Comparison of ENCODE assay signal across 8 cellular contexts in the genomic region with DNA sequence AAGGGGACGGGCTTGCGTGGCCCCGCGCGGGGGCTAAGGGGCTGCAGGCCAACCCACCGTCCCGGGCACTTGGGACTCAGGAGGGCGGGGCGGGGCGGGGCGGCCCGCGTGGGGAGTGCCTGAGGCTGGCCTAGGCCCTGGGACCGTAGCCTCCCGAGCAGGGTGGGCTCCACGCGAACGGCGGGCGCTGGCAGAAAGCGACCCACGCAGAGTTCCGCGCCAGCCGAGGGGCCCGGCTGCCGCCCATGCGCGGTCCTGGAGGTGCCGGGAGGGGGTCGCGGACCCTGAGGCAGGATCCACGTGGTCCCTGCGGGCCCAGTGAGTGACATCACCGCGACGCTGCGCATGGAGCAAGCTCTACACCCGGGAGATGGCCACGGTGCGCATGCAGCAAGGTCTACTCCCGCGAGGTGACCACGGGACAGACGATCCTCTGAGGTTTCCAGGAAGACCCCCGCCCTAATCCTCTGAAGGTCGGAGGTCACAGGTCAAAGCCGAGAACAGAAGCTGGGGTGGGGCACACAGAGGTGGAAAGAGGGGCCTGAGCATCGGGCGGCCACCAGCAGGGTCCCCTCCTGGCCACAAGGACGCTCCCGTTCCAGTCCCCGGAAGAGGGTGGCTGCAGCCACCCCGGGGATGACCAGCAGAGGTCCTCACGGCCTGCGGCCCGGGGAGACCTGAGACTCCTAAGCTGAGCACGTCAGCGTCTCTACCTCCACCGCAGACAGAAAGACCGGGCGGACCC. TPM values are rescaled to one million over a fixed set of nuclear protein-coding genes. Genes with fewer than 3 reads are reported as not detected.
DNase-seq lines count a peak whose midpoint lies in the region; ATAC-seq, FAIRE-seq and TF ChIP-seq lines count a peak whose summit lies in the region.

No MANE protein-coding gene starts in this region.

- H3K4me1 ChIP-seq in neural progenitor cell, result peaks cover under 1% of the 10 kb centered on the region
- no peaks in the 10 kb centered on the region for H3K4me1 ChIP-seq in urinary bladder (ENCODE audit: insufficient read depth)

- peak overlapping the region; percentile 46 for H3K4me2 ChIP-seq in neural progenitor cell

- DNase-seq in EL (peak; percentile 75), RPMI7951 (ENCODE audit: low read depth) (peak; percentile 81), frontal cortex (ENCODE audit: low spot score in 2 of 2) (peak; percentile 83 to 92), neural progenitor cell (ENCODE audit: low spot score) (peak; percentile 92)
- DNase-seq in activated naive CD4-positive, alpha-beta T cell treated with anti-CD3 and anti-CD28 coated beads, Interleukin-2, amount 50 U/mL, for 72 hours (ENCODE audit: low spot score in 2 of 2), result peak in 1 of 2 donors; percentile 33

- H3F3A ChIP-seq in neural progenitor cell (ENCODE audit: low read depth), result peaks cover 8% of the 10 kb centered on the region

- no peaks in the 10 kb centered on the region for H3K9me3 Mint-ChIP-seq in activated naive CD4-positive, alpha-beta T cell treated with anti-CD3 and anti-CD28 coated beads, Interleukin-2, amount 50 U/mL, for 72 hours
- no peaks in the 10 kb centered on the region for H3K9me3 Mint-ChIP-seq in neural progenitor cell

- no peak for FAIRE-seq in frontal cortex (lab: Jason Lieb, UNC)

- H3K4me3 Mint-ChIP-seq in neural progenitor cell, result peak overlapping the region; percentile 55

- H3K27me3 ChIP-seq in neural progenitor cell, result peaks cover 5% of the 10 kb centered on the region

- H3K9ac ChIP-seq in neural progenitor cell, result no peak overlapping the region

- ATAC-seq in HG03432 (IDR thresholded peaks at IDR 0.05; ENCODE audit: unreplicated experiment), result peak; percentile 60
- ATAC-seq in activated naive CD4-positive, alpha-beta T cell treated with anti-CD3 and anti-CD28 coated beads, Interleukin-2, amount 50 U/mL, for 72 hours, result peak; percentile 23 to 39
- no peak for ATAC-seq in GM21381 (IDR thresholded peaks at IDR 0.05; ENCODE audit: unreplicated experiment)

- no peak overlapping the region for H3K27ac Mint-ChIP-seq in activated naive CD4-positive, alpha-beta T cell treated with anti-CD3 and anti-CD28 coated beads, Interleukin-2, amount 50 U/mL, for 72 hours
- no peak overlapping the region for H3K27ac Mint-ChIP-seq in neural progenitor cell

- H3K4me3 ChIP-seq in neural progenitor cell (peak overlapping the region; percentile 29), urinary bladder (ENCODE audit: low read depth, low read length) (peak overlapping the region; percentile 29)

- no peaks in the 10 kb centered on the region for H3K36me3 ChIP-seq in neural progenitor cell
- no peaks in the 10 kb centered on the region for H3K36me3 ChIP-seq in urinary bladder (ENCODE audit: insufficient read depth)

- no peaks in the 10 kb centered on the region for H3K79me2 ChIP-seq in neural progenitor cell (ENCODE audit: low read depth)

- no peaks in the 10 kb centered on the region for H4K20me1 ChIP-seq in neural progenitor cell (ENCODE audit: low read depth)

- H2AFZ ChIP-seq in neural progenitor cell (replicated peaks), result no peak overlapping the region

- peaks cover 4% of the 10 kb centered on the region for H3K27me3 Mint-ChIP-seq in neural progenitor cell (ENCODE audit: insufficient read depth, low read depth)

- no peaks in the 10 kb centered on the region for H3K36me3 Mint-ChIP-seq in activated naive CD4-positive, alpha-beta T cell treated with anti-CD3 and anti-CD28 coated beads, Interleukin-2, amount 50 U/mL, for 72 hours
- H3K36me3 Mint-ChIP-seq in neural progenitor cell, result no peaks in the 10 kb centered on the region

- H3K27ac ChIP-seq in neural progenitor cell (no peak overlapping the region), urinary bladder (ENCODE audit: low read depth) (peak overlapping the region; percentile 94)

- no peaks in the 10 kb centered on the region for H3K9me3 ChIP-seq in neural progenitor cell (ENCODE audit: low read depth)

- peak; percentile 68 for TF ChIP-seq CTCF in neural progenitor cell (IDR thresholded peaks at IDR 0.05)

- 6% methylated on average over 62 of the region's 62 CpGs for WGBS in urinary bladder

- peaks cover 26% of the 10 kb centered on the region for H3K4me1 Mint-ChIP-seq in neural progenitor cell

RNA-seq across cellular contexts. Expression of a gene that starts 13.5 kb away (rescaled TPM):
- 7.4 and 8.3 TPM in 2 replicates for total RNA-seq in RPMI7951 (2014; rRNA removed; shearing (Covaris generic))
- 10 to 100 TPM; 24.9 to 62.5 TPM for total RNA-seq in activated naive CD4-positive, alpha-beta T cell treated with anti-CD3 and anti-CD28 coated beads, Interleukin-2, amount 50 U/mL, for 72 hours
- total RNA-seq in frontal cortex (9.0 TPM), neural progenitor cell (ENCODE audit: low replicate concordance) (7.7 and 17.3 TPM in 2 replicates), urinary bladder (4.2 TPM)
- 7.5 TPM for polyA plus RNA-seq in urinary bladder
